In the genomic region with DNA sequence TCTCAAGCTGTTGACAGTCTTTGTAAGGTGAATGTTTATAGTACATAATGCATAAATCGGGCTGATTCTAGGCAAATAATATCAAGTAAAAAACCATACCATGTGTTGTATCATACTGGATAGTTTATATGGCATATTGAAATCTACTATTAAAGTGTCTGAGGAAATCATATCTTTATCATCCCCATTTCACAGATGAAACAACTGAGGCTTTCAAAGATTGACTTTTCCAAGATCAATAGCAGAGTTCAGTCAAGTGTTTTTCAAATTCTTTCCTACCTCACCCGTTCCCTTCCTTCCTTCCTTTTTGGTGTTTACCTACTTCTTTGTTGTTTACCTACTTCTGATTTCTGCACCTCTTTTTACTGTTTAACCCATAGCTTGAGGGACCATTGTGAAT, we compare ENCODE assay signal across 1 cellular context.
A peak's percentile ranks its signal among the peaks of the same experiment; 100 is the strongest.
TF ChIP-seq lines count a peak whose summit lies in the region.

No MANE protein-coding gene starts in this region.

TF ChIP-seq in HepG2, 621 proteins besides CTCF, POLR2A, EP300 and RAD21:
- TF ChIP-seq ZBTB2 (CRISPR knock-in tag; IDR thresholded peaks at IDR 0.05; ENCODE audit: low read depth) = no peak
- peak; percentile 72 for TF ChIP-seq ZNF629 (CRISPR knock-in tag; conservative IDR thresholded peaks at IDR 0.05)
